Comparison of ENCODE assay signal across 8 cellular contexts in genomic region chr1:62436039-62436465, GRCh38. TPM values are rescaled to one million over a fixed set of nuclear protein-coding genes. Genes with fewer than 3 reads are reported as not detected.
DNase-seq lines count a peak whose midpoint lies in the region; ATAC-seq and TF ChIP-seq lines count a peak whose summit lies in the region.

No MANE protein-coding gene starts in this region.

- H4K8ac ChIP-seq in mesenchymal stem cell (ENCODE audit: low read length), result peak overlapping the region; percentile 99

- CTCF ChIA-PET in WTC11 (lab: Charles Lee), result interaction anchor here (0.5 to 1.8 kb wide), 7 partner anchors 11 to 584 kb away, joined by 3 to 10 read pairs (median 4); partner anchors contain the start of gene DOCK7

- H2BK15ac ChIP-seq in mesenchymal stem cell (ENCODE audit: low read depth, poor library complexity, severe bottlenecking), result no peak overlapping the region

- peak overlapping the region; percentile 96 for H3K27ac Mint-ChIP-seq in WTC11

- peak overlapping the region; percentile 96 for H3K4me3 ChIP-seq in coronary artery
- H3K4me3 ChIP-seq in mesenchymal stem cell (ENCODE audit: insufficient read depth in 1 of 2, low read depth in 1 of 2, low read length in 2 of 2), result peak overlapping the region; percentile 61 to 89

- peak; percentile 93 for TF ChIP-seq POLR2A in GM10847 (IDR thresholded peaks at IDR 0.05; ENCODE audit: extremely low read depth, insufficient read length)

- no peak overlapping the region for H2BK12ac ChIP-seq in mesenchymal stem cell (ENCODE audit: low read length in 2 of 2)

- no peaks in the 10 kb centered on the region for H3K79me1 ChIP-seq in mesenchymal stem cell (replicated peaks; ENCODE audit: low read length, poor library complexity, severe bottlenecking)

- peak overlapping the region; percentile 64 to 86 for H3K4ac ChIP-seq in mesenchymal stem cell (ENCODE audit: low read depth in 1 of 2, low read length in 2 of 2)

- ATAC-seq in HG02885 (IDR thresholded peaks at IDR 0.05; ENCODE audit: poor library complexity, unreplicated experiment), result peak; percentile 73
- ATAC-seq in WTC11, result no peak; the same call in 1 of the 2 replicates
- ATAC-seq in GM21360 (IDR thresholded peaks at IDR 0.05; ENCODE audit: unreplicated experiment), result no peak

- H3K27me3 ChIP-seq in mesenchymal stem cell (ENCODE audit: control insufficient read depth in 1 of 2, insufficient read depth in 1 of 2, low read length in 2 of 2), result peaks cover 0 to 6% of the 10 kb centered on the region in 2 experiments

- peak overlapping the region; percentile 66 to 72 for H3K23ac ChIP-seq in mesenchymal stem cell (ENCODE audit: low read length in 2 of 2)

- H3K36me3 Mint-ChIP-seq in WTC11, result peaks cover 10% of the 10 kb centered on the region

- no peak overlapping the region for H2AK5ac ChIP-seq in mesenchymal stem cell (ENCODE audit: low read length, severe bottlenecking)

- H4K91ac ChIP-seq in mesenchymal stem cell (ENCODE audit: low read length), result peak overlapping the region; percentile 93

- H2BK5ac ChIP-seq in mesenchymal stem cell (ENCODE audit: low read depth, low read length, poor library complexity, severe bottlenecking), result peak overlapping the region; percentile 87

- H3K9me3 ChIP-seq in mesenchymal stem cell (ENCODE audit: control insufficient read depth, low read length), result no peaks in the 10 kb centered on the region

- no peaks in the 10 kb centered on the region for H3K9me3 Mint-ChIP-seq in WTC11

- H3K9ac ChIP-seq in mesenchymal stem cell (ENCODE audit: low read length), result peak overlapping the region; percentile 98

- peak overlapping the region; percentile 85 for H3K4me3 Mint-ChIP-seq in WTC11

- peak overlapping the region in 1 of 2 experiments; percentile 46 for H3K14ac ChIP-seq in mesenchymal stem cell (ENCODE audit: low read length in 2 of 2)

- under 1% methylated on average over 45 of the region's 45 CpGs for WGBS in mesenchymal stem cell

- DNase-seq in WTC11 (ENCODE audit: low spot score) (peak; percentile 96), coronary artery (ENCODE audit: low spot score) (no peak), mesenchymal stem cell (no peak), ureter (ENCODE audit: low spot score) (no peak)
- DNase-seq in stimulated activated CD8-positive, alpha-beta memory T cell treated with anti-CD3 and anti-CD28 coated beads, Interleukin-4, amount 100 ng/mL, for 1 hour (ENCODE audit: low read depth in 2 of 2, low spot score in 1 of 2), result peak; percentile 84 to 93

- peak overlapping the region; percentile 95 to 99 for H3K18ac ChIP-seq in mesenchymal stem cell (ENCODE audit: low read depth in 1 of 2, low read length in 2 of 2)

- H3K4me2 ChIP-seq in mesenchymal stem cell (ENCODE audit: low read length, poor library complexity, severe bottlenecking), result peak overlapping the region; percentile 58

- no peak for TF ChIP-seq CTCF in WTC11 (IDR thresholded peaks at IDR 0.05)
- no peak for TF ChIP-seq CTCF in coronary artery (IDR thresholded peaks at IDR 0.05)

- H2BK120ac ChIP-seq in mesenchymal stem cell (ENCODE audit: low read depth, low read length), result peak overlapping the region; percentile 85

- H3K4me1 Mint-ChIP-seq in WTC11, result peaks cover 27% of the 10 kb centered on the region

- H3K27ac ChIP-seq in coronary artery (peak overlapping the region; percentile 96), mesenchymal stem cell (ENCODE audit: low read length, poor library complexity, severe bottlenecking) (peak overlapping the region; percentile 97)

- H3K27me3 Mint-ChIP-seq in WTC11 (ENCODE audit: low read depth), result no peaks in the 10 kb centered on the region

- H3K36me3 ChIP-seq in mesenchymal stem cell (ENCODE audit: control insufficient read depth in 1 of 2, insufficient read depth in 2 of 2, low read depth in 1 of 2, low read length in 2 of 2), result peaks cover 0 to 4% of the 10 kb centered on the region in 2 experiments

- peak overlapping the region; percentile 73 for H2AFZ ChIP-seq in mesenchymal stem cell (ENCODE audit: low read depth, low read length)

- H3K4me1 ChIP-seq in mesenchymal stem cell (ENCODE audit: control insufficient read depth, insufficient read depth, low read depth, low read length), result peaks cover 3% of the 10 kb centered on the region

- POLR2A ChIA-PET in WTC11 (lab: Charles Lee), result interaction anchor here (0.5 to 1.3 kb wide), 8 partner anchors 9 to 520 kb away, joined by 3 to 5 read pairs (median 3); no protein-coding TSS in a partner anchor

TF ChIP-seq in WTC11, 78 proteins besides CTCF, POLR2A, EP300 and RAD21 (continues in another document):
- peak; percentile 37 for TF ChIP-seq USF1 (CRISPR knock-in tag; IDR thresholded peaks at IDR 0.05)
- TF ChIP-seq ARID4B (CRISPR knock-in tag; IDR thresholded peaks at IDR 0.05; ENCODE audit: borderline replicate concordance), result peak; percentile 74; the same call in 1 of the 2 replicates
- TF ChIP-seq USF2 (CRISPR knock-in tag; IDR thresholded peaks at IDR 0.05), result no peak
- peak; percentile 38; the same call in 1 of the 2 replicates for TF ChIP-seq E2F4 (CRISPR knock-in tag; IDR thresholded peaks at IDR 0.05; ENCODE audit: borderline replicate concordance, low read depth)
- peak; percentile 38; the same call in 1 of the 2 replicates for TF ChIP-seq HMGXB4 (CRISPR knock-in tag; IDR thresholded peaks at IDR 0.05)
- no peak for TF ChIP-seq TCF7 (CRISPR knock-in tag; IDR thresholded peaks at IDR 0.05; ENCODE audit: low read depth)

RNA-seq across cellular contexts. Expression of gene USP1, which starts 0.8 kb away (rescaled TPM):
- total RNA-seq in WTC11 (2021) (34.6 to 37.4 TPM (median 35.2 TPM) in 3 replicates), ureter (23.8 TPM)
- polyA plus RNA-seq in mesenchymal stem cell (2013, experiment 1 of 2), result 12.2 TPM
- 12.7 TPM for polyA plus RNA-seq in mesenchymal stem cell (2013, experiment 2 of 2)

Comparison
In these comparisons a context has a peak if more than half of its experiments do, and no peak if none do; other contexts are left out.
1. DNase-seq: peak in WTC11 (single experiment) and stimulated activated CD8-positive, alpha-beta memory T cell treated with anti-CD3 and anti-CD28 coated beads, Interleukin-4, amount 100 ng/mL, for 1 hour (2 of 2); none in coronary artery (single experiment), mesenchymal stem cell (single experiment) and ureter (single experiment).